1 cellular context compared by ENCODE assay signal in genomic region chr7:68697821-68698280, GRCh38.
A peak's percentile ranks its signal among the peaks of the same experiment; 100 is the strongest.
TF ChIP-seq lines count a peak whose summit lies in the region.

No MANE protein-coding gene starts in this region.

TF ChIP-seq in SK-N-SH, 30 proteins besides CTCF, POLR2A, EP300 and RAD21 (continued from another document):
- TF ChIP-seq USF1 (IDR thresholded peaks at IDR 0.05; ENCODE audit: borderline replicate concordance, low read depth), result no peak
- no peak for TF ChIP-seq RXRA (IDR thresholded peaks at IDR 0.05; ENCODE audit: borderline replicate concordance, low read depth)
- no peak for TF ChIP-seq IRF3 (IDR thresholded peaks at IDR 0.05; ENCODE audit: low read depth, low read length)
- TF ChIP-seq ELF1 (IDR thresholded peaks at IDR 0.05), result no peak
- TF ChIP-seq FOXM1 (IDR thresholded peaks at IDR 0.05; ENCODE audit: low read depth), result no peak
- TF ChIP-seq RCOR1 (IDR thresholded peaks at IDR 0.05; ENCODE audit: low read length), result peak; percentile 94
- TF ChIP-seq GATA2 (CRISPR knock-in tag; IDR thresholded peaks at IDR 0.05), result peak; percentile 56; the same call in 1 of the 2 replicates
- no peak for TF ChIP-seq NFIC (IDR thresholded peaks at IDR 0.05; ENCODE audit: borderline replicate concordance)
- no peak for TF ChIP-seq YY1 (IDR thresholded peaks at IDR 0.05; ENCODE audit: low read depth)
- no peak for TF ChIP-seq MAX (IDR thresholded peaks at IDR 0.05; ENCODE audit: low read depth)
- TF ChIP-seq EZH2phosphoT487 (IDR thresholded peaks at IDR 0.05; ENCODE audit: borderline replicate concordance, low read depth), result no peak
- TF ChIP-seq FOSL2 (IDR thresholded peaks at IDR 0.05; ENCODE audit: borderline replicate concordance, low read depth), result no peak
- TF ChIP-seq TCF12 (IDR thresholded peaks at IDR 0.05), result peak; percentile 68
- peak; percentile 29; the same call in 1 of the 2 replicates for TF ChIP-seq SMC3 (IDR thresholded peaks at IDR 0.05; ENCODE audit: low read depth, low read length)
- TF ChIP-seq TAF1 (IDR thresholded peaks at IDR 0.05; ENCODE audit: borderline replicate concordance, low read depth, low read length), result no peak
